In genomic region chr1:38265293-38266196, GRCh38 we compare ENCODE assay signal across 24 cellular contexts.
"Had no signal": no experiment of that assay in that cellular context is flagged by ENCODE, and none has a peak within 500 bp of the region (broad histone marks: within the 10 kb centered on the region; RNA-seq: fewer than 3 reads in every experiment).

No MANE protein-coding gene starts in this region.

- H3K36me3 ChIP-seq: ascending aorta, SJCRH30 had no signal

- H3K27me3 ChIP-seq: ascending aorta, body of pancreas had no signal

- H3K27ac ChIP-seq: ascending aorta, body of pancreas, SJCRH30, VCaP had no signal

- H3K4me2 ChIP-seq: SK-N-SH had no signal

- H3K4me3 ChIP-seq: ascending aorta, body of pancreas, SJCRH30 had no signal

- H3K9me3 ChIP-seq: ascending aorta, body of pancreas, SJCRH30, SK-N-SH had no signal

- H3K4me1 ChIP-seq: ascending aorta, body of pancreas, SJCRH30 had no signal

- FAIRE-seq: RCC 7860 had no signal

- H3K9ac ChIP-seq: SK-N-SH had no signal

- DNase-seq: activated CD4-positive, alpha-beta memory T cell treated with anti-CD3 and anti-CD28 coated beads, Interleukin-2, amount 10 ng/mL, durations not matched to agents 7 days and 5 days; activated CD4-positive, alpha-beta T cell treated with anti-CD3 and anti-CD28 coated beads, Interleukin-2, amount 10 ng/mL, durations not matched to agents 7 days and 5 days; activated CD4-positive, CD25-positive, alpha-beta regulatory T cell; activated T-cell treated with anti-CD3 and anti-CD28 coated beads for 4 hours; activated T-cell treated with anti-CD3 and anti-CD28 coated beads, Interleukin-2, amount 50 U/mL, for 48 hours; body of pancreas; KG1; NCI-H1092; NCI-H1417 treated with DMSO at 0.1 percent for 48 hours; NCI-H1694; NCI-H2029; NCI-H2107; NCI-H345; NCI-H510A; NCI-H526 treated with DMSO at 0.1 percent for 48 hours; NK-92 treated with Interleukin-12 subunit alpha and Interleukin-12 subunit beta, amount 100 ng/mL, for 24 hours; OCI-M1; SJCRH30; SK-N-SH; T-helper 1 cell had no signal

- ATAC-seq: activated T-helper 17 cell treated with anti-CD3 and anti-CD28 coated beads, Interleukin-2, amount 50 U/mL, for 72 hours; body of pancreas had no signal
